Comparison of ENCODE assay signal across 15 cellular contexts in genomic region chr3:143098032-143098764, GRCh38. TPM values are rescaled to one million over a fixed set of nuclear protein-coding genes. Genes with fewer than 3 reads are reported as not detected.
DNase-seq lines count a peak whose midpoint lies in the region; ATAC-seq and TF ChIP-seq lines count a peak whose summit lies in the region.
"Had no signal": no experiment of that assay in that cellular context is flagged by ENCODE, and none has a peak within 500 bp of the region (broad histone marks: within the 10 kb centered on the region; RNA-seq: fewer than 3 reads in every experiment).

No MANE protein-coding gene starts in this region.

- no peaks in the 10 kb centered on the region for H3K9me3 ChIP-seq in testis
- H3K9me3 ChIP-seq: BE2C had no signal

- no peak for ATAC-seq in GM19328 (IDR thresholded peaks at IDR 0.05; ENCODE audit: unreplicated experiment)
- ATAC-seq: CD8-positive, alpha-beta T cell had no signal

- no peak overlapping the region for H3K4me3 ChIP-seq in testis
- H3K4me3 ChIP-seq: SK-N-MC had no signal

- H3K27me3 ChIP-seq in testis, result no peaks in the 10 kb centered on the region
- H3K27me3 ChIP-seq: BE2C had no signal

- H3K4me1 ChIP-seq in testis, result no peaks in the 10 kb centered on the region
- H3K4me1 ChIP-seq: BE2C had no signal

- intact Hi-C loops in testis (cut with DNase I; ENCODE audit: low total_unique reads), result no loop called here

- no peak for TF ChIP-seq POLR2A in testis (IDR thresholded peaks at IDR 0.05)

- TF ChIP-seq CTCF in testis (IDR thresholded peaks at IDR 0.05), result no peak

- 93 to 96% methylated on average over 5 of the region's 5 CpGs for WGBS in testis, 2 donors

- DNase-seq in DMS153 (lab: John Stamatoyannopoulos, UW), result peak; percentile 39
- peak; percentile 80 for DNase-seq in H4 (ENCODE audit: low spot score)
- DNase-seq in NCI-H345 treated with DMSO at 0.1 percent for 48 hours (lab: John Stamatoyannopoulos, UW; ENCODE audit: unreplicated experiment), result peak; percentile 24
- DNase-seq in SHP77 treated with DMSO at 0.1 percent for 48 hours (lab: John Stamatoyannopoulos, UW), result peak; percentile 57
- no peak for DNase-seq in superior temporal gyrus (ENCODE audit: extremely low spot score)
- DNase-seq in nucleus accumbens (lab: John Stamatoyannopoulos, UW), result no peak
- no peak for DNase-seq in testis
- DNase-seq: BE2C; CD8-positive, alpha-beta T cell; H7; NCI-H1048; NCI-H1694 had no signal

- no peak overlapping the region for H3K27ac ChIP-seq in testis
- H3K27ac ChIP-seq: SK-N-MC had no signal

- no peaks in the 10 kb centered on the region for H3K36me3 ChIP-seq in testis (ENCODE audit: low read depth, missing control alignments)
- H3K36me3 ChIP-seq: BE2C had no signal

RNA-seq across cellular contexts. Expression of gene CHST2, which starts 21.4 kb away (rescaled TPM):
- 0.88 and 0.89 TPM in 2 replicates for total RNA-seq in H4 (2014; rRNA removed; shearing (Covaris generic))
- 1 to 10 TPM; 6.8 to 7.5 TPM for total RNA-seq in testis
- polyA plus RNA-seq in testis (ENCODE audit: insufficient read depth, low read depth, low replicate concordance), result 3.7 TPM
- total RNA-seq: HT-29 had no signal

Comparison
In these comparisons a context has a peak if more than half of its experiments do, and no peak if none do; other contexts are left out.
1. DNase-seq: peak in DMS153 (single experiment), H4 (single experiment), NCI-H345 treated with DMSO at 0.1 percent for 48 hours (single experiment) and SHP77 treated with DMSO at 0.1 percent for 48 hours (single experiment); none in superior temporal gyrus (single experiment), nucleus accumbens (0 of 56) and testis (single experiment).